Comparison of ENCODE assay signal across 18 cellular contexts in genomic region chr6:111834356-111834755, GRCh38.
"Had no signal": no experiment of that assay in that cellular context is flagged by ENCODE, and none has a peak within 500 bp of the region (broad histone marks: within the 10 kb centered on the region; RNA-seq: fewer than 3 reads in every experiment).

No MANE protein-coding gene starts in this region.

- DNase-seq: colonic mucosa; effector CD4-positive, alpha-beta T cell; gastrocnemius medialis; heart right ventricle; islet precursor cell; mammary epithelial cell; mucosa of descending colon; psoas muscle; right lobe of liver; spleen; stomach; T-cell had no signal

- H3K9me3 Mint-ChIP-seq: activated T-helper 2 cell treated with anti-CD3 and anti-CD28 coated beads, Interferon-gamma antibody, Interleukin-2, Interleukin-4, amounts not matched to agents 10 μg/mL and 5 μg/mL and 100 μg/mL, durations not matched to agents 14 hours and 24 hours and 36 hours; nephron; T-cell had no signal

- H3K27me3 Mint-ChIP-seq: T-cell had no signal

- H3K36me3 ChIP-seq: colonic mucosa, gastrocnemius medialis, right lobe of liver, spleen, stomach, thoracic aorta had no signal

- H3K27ac Mint-ChIP-seq: nephron had no signal

- H3K4me3 Mint-ChIP-seq: nephron had no signal

- H3K4me3 ChIP-seq: colonic mucosa, gastrocnemius medialis, heart right ventricle, mucosa of descending colon, psoas muscle, right lobe of liver, SK-N-MC, spleen, stomach, thoracic aorta had no signal

- ATAC-seq: gastrocnemius medialis, heart right ventricle, left lobe of liver, mucosa of descending colon, psoas muscle, T-cell had no signal

- H3K4me1 ChIP-seq: colonic mucosa, psoas muscle, right lobe of liver had no signal

- H3K27me3 ChIP-seq: colonic mucosa, gastrocnemius medialis, heart right ventricle, right lobe of liver, spleen, stomach had no signal

- H3K27ac ChIP-seq: colonic mucosa, gastrocnemius medialis, psoas muscle, right lobe of liver, SK-N-MC, stomach, thoracic aorta, VCaP had no signal

- H3K9me3 ChIP-seq: colonic mucosa, gastrocnemius medialis, heart right ventricle, mucosa of descending colon, psoas muscle, right lobe of liver, spleen, stomach, thoracic aorta had no signal
